In genomic region chr1:159675046-159675445, GRCh38 we compare ENCODE assay signal across 19 cellular contexts. TPM values are rescaled to one million over a fixed set of nuclear protein-coding genes. Genes with fewer than 3 reads are reported as not detected.
DNase-seq lines count a peak whose midpoint lies in the region; ATAC-seq and TF ChIP-seq lines count a peak whose summit lies in the region.
"Had no signal": no experiment of that assay in that cellular context is flagged by ENCODE, and none has a peak within 500 bp of the region (broad histone marks: within the 10 kb centered on the region; RNA-seq: fewer than 3 reads in every experiment).

No MANE protein-coding gene starts in this region.

- H3K4me3 ChIP-seq in adipocyte (ENCODE audit: low read length): no peak overlapping the region
- H3K4me3 ChIP-seq in tibial nerve: no peak overlapping the region
- H3K4me3 ChIP-seq: BLaER1 treated with 17β-estradiol and CSF1 and Interleukin-3, amounts not matched to agents 10 nM and 100 nM; GM23338 had no signal

- H3K27me3 ChIP-seq in adipocyte (replicated peaks; ENCODE audit: control insufficient read depth, insufficient read depth, low read length) (no peaks in the 10 kb centered on the region), tibial nerve (no peaks in the 10 kb centered on the region)
- H3K27me3 ChIP-seq: BLaER1 treated with 17β-estradiol and CSF1 and Interleukin-3, amounts not matched to agents 10 nM and 100 nM had no signal

- DNase-seq in AG20443 (ENCODE audit: low spot score): peak; percentile 20
- DNase-seq in GM04503 (ENCODE audit: low read depth): peak; percentile 38
- DNase-seq in adipocyte (ENCODE audit: low read depth): peak; percentile 34
- no peak for DNase-seq in tibial nerve (ENCODE audit: low spot score in 2 of 2)
- no peak for DNase-seq in NCI-H774 (lab: John Stamatoyannopoulos, UW)
- no peak for DNase-seq in CD14-positive monocyte (ENCODE audit: low spot score)
- DNase-seq: ACHN; Caco-2; CD4-positive, alpha-beta T cell; GDM1; HCEC 1CT; Karpas-422; KBM-7 had no signal

- H3K4me3 Mint-ChIP-seq in CD14-positive monocyte: no peak overlapping the region
- H3K4me3 Mint-ChIP-seq: CD4-positive, alpha-beta T cell; GM23338; IgD-negative memory B cell had no signal

- TF ChIP-seq POLR2A in tibial nerve (IDR thresholded peaks at IDR 0.05): no peak

- no peaks in the 10 kb centered on the region for H3K4me1 ChIP-seq in adipocyte (ENCODE audit: control insufficient read depth, insufficient read depth, low read length)
- no peaks in the 10 kb centered on the region for H3K4me1 ChIP-seq in tibial nerve
- H3K4me1 ChIP-seq: BLaER1 treated with 17β-estradiol and CSF1 and Interleukin-3, amounts not matched to agents 10 nM and 100 nM; Caco-2 had no signal

- no peak overlapping the region for H3K27ac Mint-ChIP-seq in CD14-positive monocyte
- H3K27ac Mint-ChIP-seq: CD4-positive, alpha-beta T cell; GM23338; IgD-negative memory B cell had no signal

- no peak overlapping the region for H3K9ac ChIP-seq in adipocyte (ENCODE audit: low read length)
- H3K9ac ChIP-seq: BLaER1 treated with 17β-estradiol and CSF1 and Interleukin-3, amounts not matched to agents 10 nM and 100 nM had no signal

- H3K4me1 Mint-ChIP-seq in CD14-positive monocyte: no peaks in the 10 kb centered on the region
- H3K4me1 Mint-ChIP-seq: GM23338, IgD-negative memory B cell had no signal

- no peak overlapping the region for H3K27ac ChIP-seq in tibial nerve
- H3K27ac ChIP-seq: BLaER1 treated with 17β-estradiol and CSF1 and Interleukin-3, amounts not matched to agents 10 nM and 100 nM had no signal

- WGBS in tibial nerve, 2 donors: 38 to 50% methylated on average over 1 of the region's 1 CpG

- intact Hi-C loops in CD14-positive monocyte (cut with micrococcal nuclease): no loop called here

- peaks cover 0 to 10% (median 4%) of the 10 kb centered on the region in 7 donors for H3K9me3 Mint-ChIP-seq in CD14-positive monocyte
- H3K9me3 Mint-ChIP-seq: CD4-positive, alpha-beta T cell; GM23338; IgD-negative memory B cell had no signal

- H3K9me3 ChIP-seq in adipocyte (ENCODE audit: control insufficient read depth, low read length): no peaks in the 10 kb centered on the region
- H3K9me3 ChIP-seq in tibial nerve: no peaks in the 10 kb centered on the region
- H3K9me3 ChIP-seq: BLaER1 treated with 17β-estradiol and CSF1 and Interleukin-3, amounts not matched to agents 10 nM and 100 nM; Caco-2 had no signal

- TF ChIP-seq EP300 in tibial nerve (IDR thresholded peaks at IDR 0.05): no peak

- TF ChIP-seq CTCF in tibial nerve (IDR thresholded peaks at IDR 0.05) (no peak), CD14-positive monocyte (IDR thresholded peaks at IDR 0.05) (no peak)

- no peaks in the 10 kb centered on the region for H3K36me3 Mint-ChIP-seq in CD14-positive monocyte
- H3K36me3 Mint-ChIP-seq: IgD-negative memory B cell had no signal

- no peak for ATAC-seq in GM18907 (IDR thresholded peaks at IDR 0.05; ENCODE audit: unreplicated experiment)
- ATAC-seq: GM23338, HepG2 had no signal

- H3K36me3 ChIP-seq in adipocyte (ENCODE audit: control insufficient read depth, insufficient read depth, low read length, severe bottlenecking) (no peaks in the 10 kb centered on the region), tibial nerve (no peaks in the 10 kb centered on the region)
- H3K36me3 ChIP-seq: BLaER1 treated with 17β-estradiol and CSF1 and Interleukin-3, amounts not matched to agents 10 nM and 100 nM had no signal

- H3K27me3 Mint-ChIP-seq in CD14-positive monocyte (ENCODE audit: low read depth in 3 of 3): peaks cover 0 to 2% (median 0%) of the 10 kb centered on the region in 3 donors

RNA-seq across cellular contexts. Expression of gene CRP, which starts 39.3 kb away (rescaled TPM):
- not detected for total RNA-seq in tibial nerve
- not detected for polyA plus RNA-seq in CD14-positive monocyte
- total RNA-seq: A172; Caco-2; CD4-positive, alpha-beta T cell; GM23338; HepG2 had no signal
- polyA plus RNA-seq: GM23338, HepG2, IgD-negative memory B cell had no signal

Comparison
In these comparisons a context has a peak if more than half of its experiments do, and no peak if none do; other contexts are left out.
1. DNase-seq: peak in AG20443 (single experiment), GM04503 (single experiment) and adipocyte (single experiment); none in tibial nerve (0 of 2), NCI-H774 (single experiment) and CD14-positive monocyte (single experiment).